In genomic region chr19:36030264-36031148, GRCh38 we compare ENCODE assay signal across 2 cellular contexts.
TF ChIP-seq lines count a peak whose summit lies in the region.

No MANE protein-coding gene starts in this region.

TF ChIP-seq in GM23338, 12 proteins besides CTCF, POLR2A, EP300 and RAD21:
- TF ChIP-seq NANOG (IDR thresholded peaks at IDR 0.05; ENCODE audit: borderline replicate concordance) (no peak), REST (IDR thresholded peaks at IDR 0.05; ENCODE audit: unreplicated experiment) (no peak), ZNF114 (CRISPR knock-in tag; IDR thresholded peaks at IDR 0.05) (no peak), ZNF462 (CRISPR knock-in tag; IDR thresholded peaks at IDR 0.05) (no peak), ZNF331 (CRISPR knock-in tag; IDR thresholded peaks at IDR 0.05; ENCODE audit: low read depth) (no peak), JUNB (IDR thresholded peaks at IDR 0.05; ENCODE audit: unreplicated experiment) (no peak), CREB1 (CRISPR knock-in tag; IDR thresholded peaks at IDR 0.05; ENCODE audit: low read depth) (no peak)

TF ChIP-seq in H1, 55 proteins besides CTCF, POLR2A, EP300 and RAD21:
- TF ChIP-seq SAP30 (IDR thresholded peaks at IDR 0.05; ENCODE audit: insufficient read depth, insufficient replicate concordance, low read length) (no peak), KDM1A (IDR thresholded peaks at IDR 0.05; ENCODE audit: borderline replicate concordance, low read length) (peak; percentile 39; the same call in 1 of the 2 replicates), ZNF274 (IDR thresholded peaks at IDR 0.05; ENCODE audit: borderline replicate concordance, extremely low read depth, low read length) (no peak), HDAC6 (IDR thresholded peaks at IDR 0.05; ENCODE audit: low read depth, low read length) (no peak), CREB1 (IDR thresholded peaks at IDR 0.05) (no peak)
